In the genomic region with DNA sequence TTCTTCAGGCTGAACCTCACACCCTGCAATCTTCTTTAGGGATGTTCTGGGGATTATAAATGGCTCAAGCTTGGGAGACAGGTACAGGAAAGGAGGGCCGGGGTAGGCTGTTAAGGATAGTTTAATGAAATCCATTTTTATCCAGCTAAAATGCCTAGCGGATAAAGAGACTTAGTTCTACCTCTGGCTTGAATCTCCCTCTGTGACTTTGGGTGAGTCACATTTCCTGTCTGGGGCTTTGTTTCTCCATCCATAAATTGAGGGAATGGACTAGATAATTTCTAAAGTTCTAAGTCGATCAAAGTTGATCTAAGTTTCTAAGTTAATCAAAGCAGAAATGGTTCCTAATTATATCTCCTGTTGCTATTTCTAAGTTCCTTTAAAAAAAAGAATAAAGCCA, we compare ENCODE assay signal across 20 cellular contexts.
"Had no signal": no experiment of that assay in that cellular context is flagged by ENCODE, and none has a peak within 500 bp of the region (broad histone marks: within the 10 kb centered on the region; RNA-seq: fewer than 3 reads in every experiment).

No MANE protein-coding gene starts in this region.

- H3K27ac ChIP-seq: esophagus muscularis mucosa, gastrocnemius medialis, pancreas, psoas muscle, stomach, uterus had no signal

- H3K9me3 ChIP-seq: esophagus muscularis mucosa, gastrocnemius medialis, pancreas, psoas muscle, stomach, uterus had no signal

- H3K4me3 ChIP-seq: esophagus muscularis mucosa, gastrocnemius medialis, pancreas, psoas muscle, stomach, uterus had no signal

- FAIRE-seq: colon, islet of Langerhans, pancreas had no signal

- H3K27me3 ChIP-seq: esophagus muscularis mucosa, gastrocnemius medialis, pancreas, stomach, uterus had no signal

- DNase-seq: activated CD4-positive, alpha-beta T cell treated with anti-CD3 and anti-CD28 coated beads, Interleukin-2, amount 50 U/mL, for 4 hours; activated CD8-positive, alpha-beta memory T cell treated with anti-CD3 and anti-CD28 coated beads for 24 hours; activated CD8-positive, alpha-beta memory T cell treated with anti-CD3 and anti-CD28 coated beads, Interleukin-2, amount 50 U/mL, for 4 hours; activated T-cell treated with anti-CD3 and anti-CD28 coated beads, Interleukin-2, amount 50 U/mL, for 24 hours; aorta; central memory CD4-positive, alpha-beta T cell; effector memory CD4-positive, alpha-beta T cell; gastrocnemius medialis; hippocampal formation; left cardiac atrium; pancreas; psoas muscle; right cardiac atrium; stimulated activated CD4-positive, alpha-beta T cell treated with anti-CD3 and anti-CD28 coated beads, Interleukin-12 subunit alpha, Interleukin-12 subunit beta, amount 100 ng/mL, for 4 hours; stomach; trophoblast cell; uterus had no signal

- H3K4me1 ChIP-seq: esophagus muscularis mucosa, gastrocnemius medialis, pancreas, psoas muscle, stomach, uterus had no signal

- H3K36me3 ChIP-seq: esophagus muscularis mucosa, gastrocnemius medialis, pancreas, stomach, uterus had no signal
